8 cellular contexts compared by ENCODE assay signal in the genomic region with DNA sequence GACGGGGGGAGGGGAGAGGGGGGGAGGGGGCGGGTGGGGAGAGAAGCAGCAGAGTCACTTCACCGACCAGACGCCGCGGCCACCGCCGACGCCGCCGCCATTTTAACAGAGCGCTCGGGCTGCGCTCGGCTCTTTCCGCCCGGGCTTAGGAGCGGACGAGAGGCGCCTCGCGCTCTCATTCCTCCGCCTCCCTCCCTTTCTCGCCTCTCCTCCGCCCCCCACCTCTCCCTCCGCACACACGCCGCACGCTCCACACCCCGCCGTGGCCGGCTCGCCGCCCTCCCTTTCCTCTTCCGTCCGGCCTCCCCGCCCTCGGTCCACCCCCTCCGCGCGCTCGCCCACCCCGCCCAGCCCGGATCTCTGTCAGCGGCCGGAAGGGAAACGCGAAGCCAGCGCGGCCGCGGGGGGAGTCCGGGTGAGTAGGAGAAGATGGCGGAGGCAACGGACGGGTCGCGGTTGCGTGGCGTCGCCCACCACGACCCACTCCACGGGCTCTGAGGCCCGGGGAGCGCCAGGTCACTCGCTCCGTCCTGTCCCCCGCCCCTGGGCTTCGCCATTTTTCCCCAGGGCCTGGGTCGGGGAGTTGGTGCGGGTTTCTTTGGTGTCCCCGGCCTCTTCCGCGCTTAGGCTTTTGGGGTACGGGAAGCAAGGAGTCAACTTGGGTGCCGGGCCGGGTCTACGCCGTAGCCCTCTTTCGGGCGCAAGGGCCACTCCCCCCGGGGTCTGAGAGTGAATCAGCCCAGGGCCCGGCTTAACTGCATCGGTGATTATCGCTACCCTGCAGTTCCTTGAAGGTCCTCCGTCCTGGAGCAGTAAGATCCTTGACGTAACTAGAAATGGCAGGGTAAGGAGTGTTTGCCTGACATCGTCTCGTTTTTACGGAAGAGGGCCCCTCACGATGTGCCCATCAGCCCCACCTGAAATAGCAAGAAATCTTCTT. TPM values are rescaled to one million over a fixed set of nuclear protein-coding genes. Genes with fewer than 3 reads are reported as not detected.
DNase-seq lines count a peak whose midpoint lies in the region; ATAC-seq and TF ChIP-seq lines count a peak whose summit lies in the region.

A gene with protein sequence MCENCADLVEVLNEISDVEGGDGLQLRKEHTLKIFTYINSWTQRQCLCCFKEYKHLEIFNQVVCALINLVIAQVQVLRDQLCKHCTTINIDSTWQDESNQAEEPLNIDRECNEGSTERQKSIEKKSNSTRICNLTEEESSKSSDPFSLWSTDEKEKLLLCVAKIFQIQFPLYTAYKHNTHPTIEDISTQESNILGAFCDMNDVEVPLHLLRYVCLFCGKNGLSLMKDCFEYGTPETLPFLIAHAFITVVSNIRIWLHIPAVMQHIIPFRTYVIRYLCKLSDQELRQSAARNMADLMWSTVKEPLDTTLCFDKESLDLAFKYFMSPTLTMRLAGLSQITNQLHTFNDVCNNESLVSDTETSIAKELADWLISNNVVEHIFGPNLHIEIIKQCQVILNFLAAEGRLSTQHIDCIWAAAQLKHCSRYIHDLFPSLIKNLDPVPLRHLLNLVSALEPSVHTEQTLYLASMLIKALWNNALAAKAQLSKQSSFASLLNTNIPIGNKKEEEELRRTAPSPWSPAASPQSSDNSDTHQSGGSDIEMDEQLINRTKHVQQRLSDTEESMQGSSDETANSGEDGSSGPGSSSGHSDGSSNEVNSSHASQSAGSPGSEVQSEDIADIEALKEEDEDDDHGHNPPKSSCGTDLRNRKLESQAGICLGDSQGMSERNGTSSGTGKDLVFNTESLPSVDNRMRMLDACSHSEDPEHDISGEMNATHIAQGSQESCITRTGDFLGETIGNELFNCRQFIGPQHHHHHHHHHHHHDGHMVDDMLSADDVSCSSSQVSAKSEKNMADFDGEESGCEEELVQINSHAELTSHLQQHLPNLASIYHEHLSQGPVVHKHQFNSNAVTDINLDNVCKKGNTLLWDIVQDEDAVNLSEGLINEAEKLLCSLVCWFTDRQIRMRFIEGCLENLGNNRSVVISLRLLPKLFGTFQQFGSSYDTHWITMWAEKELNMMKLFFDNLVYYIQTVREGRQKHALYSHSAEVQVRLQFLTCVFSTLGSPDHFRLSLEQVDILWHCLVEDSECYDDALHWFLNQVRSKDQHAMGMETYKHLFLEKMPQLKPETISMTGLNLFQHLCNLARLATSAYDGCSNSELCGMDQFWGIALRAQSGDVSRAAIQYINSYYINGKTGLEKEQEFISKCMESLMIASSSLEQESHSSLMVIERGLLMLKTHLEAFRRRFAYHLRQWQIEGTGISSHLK (N-terminal part only) (minus strand): TSS at position 123 of the 940 bp plus-strand sequence. CDS start 395 bp downstream, outside the sequence.

- H3K9me3 Mint-ChIP-seq in natural killer cell: no peaks in the 10 kb centered on the region

- H3K4me3 ChIP-seq in DOHH2 (ENCODE audit: low read length) (peak within 1 kb of the TSS; percentile 95), Loucy (ENCODE audit: low read length, poor library complexity, severe bottlenecking) (peak within 1 kb of the TSS; percentile 86)

- ATAC-seq in natural killer cell: peak; percentile 85 to 97 (median 89)

- peak; percentile 85 for TF ChIP-seq POLR2A in Raji (IDR thresholded peaks at IDR 0.05; ENCODE audit: insufficient read depth, low read depth, low read length)

- intact Hi-C loops in natural killer cell (cut with micrococcal nuclease): loop anchor here (1.0 kb wide), 3 partner anchors 21 to 67 kb away; a partner anchor contains a TSS

- DNase-seq in GOT3 (lab: John Stamatoyannopoulos, UW) (peak; percentile 81), fibroblast of peridontal ligament (ENCODE audit: extremely low read depth) (peak; percentile 91), natural killer cell (peak; percentile 85)
- peak; percentile 89 for DNase-seq in activated T-helper 9 cell treated with anti-CD3 and anti-CD28 coated beads, Interleukin-2, amount 50 U/mL, for 16 hours (ENCODE audit: low read depth)
- peak; percentile 82 to 94 (median 88) for DNase-seq in stimulated activated naive CD4-positive, alpha-beta T cell (lab: John Stamatoyannopoulos, UW)

- peak within 1 kb of the TSS; percentile 87 for H3K27ac ChIP-seq in DOHH2 (ENCODE audit: low read depth, low read length)

- H3F3A ChIP-seq in DOHH2 (ENCODE audit: control insufficient read depth, insufficient read depth) (peaks cover 34% of the 10 kb centered on the region), Loucy (ENCODE audit: low read depth) (0 out of 2 replicates have a peak, but pooled peaks cover 4% of the 10 kb centered on the region)

- no peak for TF ChIP-seq CTCF in DOHH2 (IDR thresholded peaks at IDR 0.05; ENCODE audit: low read depth, low read length, poor library complexity, severe bottlenecking)
- TF ChIP-seq CTCF in Loucy (conservative IDR thresholded peaks at IDR 0.05; ENCODE audit: low read length): no peak
- TF ChIP-seq CTCF in natural killer cell (IDR thresholded peaks at IDR 0.05): no peak

- H3K9ac ChIP-seq in Loucy (ENCODE audit: low read depth, low read length, poor library complexity, severe bottlenecking): peak within 1 kb of the TSS; percentile 91

- peak within 1 kb of the TSS; percentile 96 for H3K4me3 Mint-ChIP-seq in natural killer cell

- no peaks in the 10 kb centered on the region for H3K36me3 Mint-ChIP-seq in natural killer cell

- H3K79me2 ChIP-seq in DOHH2 (ENCODE audit: control insufficient read depth, low read length): peaks cover 64% of the 10 kb centered on the region
- H3K79me2 ChIP-seq in Loucy (ENCODE audit: insufficient read depth, low read length): peaks cover 55% of the 10 kb centered on the region

- no peaks in the 10 kb centered on the region for H3K27me3 Mint-ChIP-seq in natural killer cell (ENCODE audit: low read depth in 2 of 2)

- H2AFZ ChIP-seq in Loucy (ENCODE audit: low read length): peak within 1 kb of the TSS; percentile 93

- peaks cover 49% of the 10 kb centered on the region for H3K36me3 ChIP-seq in DOHH2 (ENCODE audit: control insufficient read depth, low read length)
- no peaks in the 10 kb centered on the region for H3K36me3 ChIP-seq in Loucy (ENCODE audit: insufficient read depth, low read length)

- H3K27ac Mint-ChIP-seq in natural killer cell: peak within 1 kb of the TSS; percentile 91 to 95

- no peaks in the 10 kb centered on the region for H3K27me3 ChIP-seq in DOHH2 (ENCODE audit: control insufficient read depth, low read length)
- no peaks in the 10 kb centered on the region for H3K27me3 ChIP-seq in Loucy (ENCODE audit: insufficient read depth, low read length, poor library complexity, severe bottlenecking)

- H3K4me1 ChIP-seq in DOHH2 (ENCODE audit: control insufficient read depth, low read length) (peaks cover 35% of the 10 kb centered on the region), Loucy (ENCODE audit: insufficient read depth, low read length, poor library complexity, severe bottlenecking) (peaks cover 20% of the 10 kb centered on the region)

- H3K4me1 Mint-ChIP-seq in natural killer cell: peaks cover 29 to 31% of the 10 kb centered on the region in 2 donors

- no peaks in the 10 kb centered on the region for H3K9me2 ChIP-seq in DOHH2 (replicated peaks; ENCODE audit: control insufficient read depth, low read length)
- no peaks in the 10 kb centered on the region for H3K9me2 ChIP-seq in Loucy (replicated peaks; ENCODE audit: low read depth, low read length)

- H3K9me3 ChIP-seq in DOHH2 (ENCODE audit: control insufficient read depth, insufficient read depth, low read length): no peaks in the 10 kb centered on the region
- H3K9me3 ChIP-seq in Loucy (ENCODE audit: insufficient read depth, low read depth, low read length): no peaks in the 10 kb centered on the region

- H3K4me2 ChIP-seq in DOHH2 (ENCODE audit: low read length) (peak within 1 kb of the TSS; percentile 96), Loucy (ENCODE audit: low read depth, low read length, poor library complexity, severe bottlenecking) (peak within 1 kb of the TSS; percentile 88)

- no peaks in the 10 kb centered on the region for H4K20me1 ChIP-seq in DOHH2 (ENCODE audit: control insufficient read depth, insufficient read depth, low read depth, low read length)
- peaks cover 37% of the 10 kb centered on the region for H4K20me1 ChIP-seq in Loucy (ENCODE audit: insufficient read depth, low read length, poor library complexity, severe bottlenecking)

RNA-seq across cellular contexts. Expression of the gene that starts here (rescaled TPM):
- 100 to 1,000 TPM; 184 to 204 (median 199) TPM for total RNA-seq in natural killer cell

Comparison
In these comparisons a context has a peak if more than half of its experiments do, and no peak if none do; other contexts are left out.
1. Peak in every context shown above with its lines: DNase-seq, ATAC-seq, H3K4me3 ChIP-seq and H3K27ac ChIP-seq.